ENCODE assay signal across 24 cellular contexts in the genomic region with DNA sequence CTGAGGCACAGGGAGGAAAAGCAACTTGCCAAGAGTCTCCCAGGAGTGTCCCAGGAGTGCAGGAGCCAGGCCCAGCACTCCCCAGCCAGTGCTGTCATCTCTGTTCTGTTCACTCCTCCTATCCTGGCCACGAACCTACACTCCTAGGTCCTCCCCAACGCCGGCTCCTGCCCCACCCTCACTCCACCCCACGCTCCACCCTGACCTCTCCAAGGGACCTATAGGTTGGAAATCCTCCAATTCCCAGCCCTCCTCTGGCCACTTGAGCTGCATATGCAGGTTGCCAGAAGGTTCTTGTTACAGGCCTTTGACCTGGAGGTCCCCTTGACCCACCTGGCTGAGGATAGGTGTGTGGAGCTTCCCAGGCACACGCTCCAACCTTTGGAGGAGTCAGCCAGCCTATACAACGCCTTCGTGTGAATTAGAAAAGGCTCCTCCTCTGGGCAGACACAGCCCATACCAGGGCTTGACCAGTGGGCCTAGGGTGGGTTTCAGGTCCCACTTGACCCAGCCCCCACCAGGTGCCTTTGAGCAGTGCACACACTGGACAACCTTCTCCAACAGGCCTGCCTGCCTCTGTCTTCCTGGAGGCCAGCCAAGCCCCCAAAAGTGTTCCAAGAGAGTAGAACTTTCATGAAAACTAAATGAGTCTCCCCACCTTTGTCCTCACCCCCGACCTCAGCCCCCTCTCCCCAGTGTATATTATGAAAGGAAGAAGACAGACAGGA.
DNase-seq lines count a peak whose midpoint lies in the region; ATAC-seq and TF ChIP-seq lines count a peak whose summit lies in the region.
"Had no signal": no experiment of that assay in that cellular context is flagged by ENCODE, and none has a peak within 500 bp of the region (broad histone marks: within the 10 kb centered on the region; RNA-seq: fewer than 3 reads in every experiment).

No MANE protein-coding gene starts in this region.

- in situ Hi-C loops in G401 (cut with HindIII; ENCODE audit: low sequenced_read_pairs), result no loop called here

- H3K9me3 Mint-ChIP-seq in dendritic cell treated with granulocyte-macrophage colony-stimulating factor and Interleukin-4, amounts not matched to agents 40 ng/mL and 50 ng/mL, for 4 days, result no peaks in the 10 kb centered on the region
- H3K9me3 Mint-ChIP-seq in nephron, result no peaks in the 10 kb centered on the region
- H3K9me3 Mint-ChIP-seq: activated naive CD4-positive, alpha-beta T cell treated with anti-CD3 and anti-CD28 coated beads, Interleukin-2, amount 10 ng/mL, durations not matched to agents 7 days and 5 days; activated T-helper 1 cell treated with anti-CD3 and anti-CD28 coated beads, Interleukin-12 subunit alpha, Interleukin-12 subunit beta, Interleukin-2, Interleukin-4 antibody, amounts not matched to agents 30 ng/mL and 10 ng/mL and 1 ng/mL, durations not matched to agents 14 hours and 24 hours and 36 hours; GM23338; HFFc6 had no signal

- no peaks in the 10 kb centered on the region for H3K9me3 ChIP-seq in BLaER1 treated with 17β-estradiol and CSF1 and Interleukin-3, amounts not matched to agents 10 nM and 100 nM (replicated peaks in 1 of 11)
- H3K9me3 ChIP-seq: colonic mucosa, prostate gland had no signal

- H3K27me3 Mint-ChIP-seq in dendritic cell treated with granulocyte-macrophage colony-stimulating factor and Interleukin-4, amounts not matched to agents 40 ng/mL and 50 ng/mL, for 4 days, result peaks cover 54% of the 10 kb centered on the region
- H3K27me3 Mint-ChIP-seq in nephron (ENCODE audit: low read depth), result peaks cover 49% of the 10 kb centered on the region

- H3K4me1 Mint-ChIP-seq in dendritic cell treated with granulocyte-macrophage colony-stimulating factor and Interleukin-4, amounts not matched to agents 40 ng/mL and 50 ng/mL, for 4 days (ENCODE audit: low read depth), result peaks cover 96% of the 10 kb centered on the region
- H3K4me1 Mint-ChIP-seq in nephron, result peaks cover 68% of the 10 kb centered on the region

- intact Hi-C loops in dendritic cell treated with granulocyte-macrophage colony-stimulating factor and Interleukin-4, amounts not matched to agents 40 ng/mL and 50 ng/mL, for 4 days (cut with micrococcal nuclease), result loop anchor here (5.0 to 10.0 kb wide), 6 partner anchors 60 to 800 kb away; a partner anchor contains a TSS

- no peak for TF ChIP-seq POLR2A in GM18505 (IDR thresholded peaks at IDR 0.05; ENCODE audit: borderline replicate concordance, extremely low read depth, insufficient read depth, insufficient read length)

- H3K4me2 ChIP-seq in BLaER1 treated with 17β-estradiol and CSF1 and Interleukin-3, amounts not matched to agents 10 nM and 100 nM, result peak overlapping the region; percentile 68 to 97 (median 93)
- H3K4me2 ChIP-seq: GM23338, PC-9 had no signal

- peaks cover 67 to 98% (median 92%) of the 10 kb centered on the region in 10 experiments for H3K4me1 ChIP-seq in BLaER1 treated with 17β-estradiol and CSF1 and Interleukin-3, amounts not matched to agents 10 nM and 100 nM
- H3K4me1 ChIP-seq: colonic mucosa, prostate gland had no signal

- DNase-seq in nucleus accumbens (lab: John Stamatoyannopoulos, UW) (no peak), G401 (ENCODE audit: low spot score) (no peak), NOMO-1 (lab: John Stamatoyannopoulos, UW; ENCODE audit: unreplicated experiment in 2 of 2) (no peak)
- DNase-seq: activated CD4-positive, alpha-beta T cell treated with anti-CD3 and anti-CD28 coated beads, Interleukin-2, amount 50 U/mL, for 48 hours; activated CD4-positive, CD25-positive, alpha-beta regulatory T cell; activated CD8-positive, alpha-beta memory T cell treated with anti-CD3 and anti-CD28 coated beads, Interleukin-2, amount 50 U/mL, for 4 hours; activated naive CD4-positive, alpha-beta T cell treated with anti-CD3 and anti-CD28 coated beads, Interleukin-2, amount 10 ng/mL, durations not matched to agents 7 days and 5 days; colonic mucosa; effector memory CD4-positive, alpha-beta T cell; HFFc6; NCI-H1930; stimulated activated CD4-positive, alpha-beta T cell treated with anti-CD3 and anti-CD28 coated beads, Interleukin-15, amount 100 ng/mL, for 24 hours; stimulated activated naive CD4-positive, alpha-beta T cell had no signal

- peak overlapping the region; percentile 40 to 84 (median 72); a peak in 21 of 22 replicates for H3K27ac ChIP-seq in BLaER1 treated with 17β-estradiol and CSF1 and Interleukin-3, amounts not matched to agents 10 nM and 100 nM
- H3K27ac ChIP-seq: colonic mucosa, HL-60, PC-9, prostate gland had no signal

- no peak for TF ChIP-seq RAD21 in Ishikawa (IDR thresholded peaks at IDR 0.05; ENCODE audit: low read depth)

- H3K36me3 Mint-ChIP-seq in dendritic cell treated with granulocyte-macrophage colony-stimulating factor and Interleukin-4, amounts not matched to agents 40 ng/mL and 50 ng/mL, for 4 days (ENCODE audit: low read depth), result no peaks in the 10 kb centered on the region
- no peaks in the 10 kb centered on the region for H3K36me3 Mint-ChIP-seq in nephron (ENCODE audit: low read depth)
- H3K36me3 Mint-ChIP-seq: activated naive CD4-positive, alpha-beta T cell treated with anti-CD3 and anti-CD28 coated beads, Interleukin-2, amount 10 ng/mL, durations not matched to agents 7 days and 5 days had no signal

- ATAC-seq in GM18505 (IDR thresholded peaks at IDR 0.05; ENCODE audit: unreplicated experiment), result no peak

- H3K36me3 ChIP-seq in BLaER1 treated with 17β-estradiol and CSF1 and Interleukin-3, amounts not matched to agents 10 nM and 100 nM, result no peaks in the 10 kb centered on the region
- H3K36me3 ChIP-seq: colonic mucosa, prostate gland had no signal

- no peak for TF ChIP-seq EP300 in Ishikawa (IDR thresholded peaks at IDR 0.05; ENCODE audit: borderline replicate concordance)

- H3K9ac ChIP-seq in BLaER1 treated with 17β-estradiol and CSF1 and Interleukin-3, amounts not matched to agents 10 nM and 100 nM, result peak overlapping the region in 10 of 11 experiments; percentile 31 to 76 (median 55); a peak in 16 of 22 replicates

- H3K27me3 ChIP-seq in BLaER1 treated with 17β-estradiol and CSF1 and Interleukin-3, amounts not matched to agents 10 nM and 100 nM, result peaks cover 18 to 52% (median 44%) of the 10 kb centered on the region in 11 experiments
- H3K27me3 ChIP-seq: colonic mucosa had no signal

- H3K4me3 ChIP-seq in BLaER1 treated with 17β-estradiol and CSF1 and Interleukin-3, amounts not matched to agents 10 nM and 100 nM, result peak overlapping the region in 5 of 10 experiments; percentile 31 to 43 (median 32); a peak in 7 of 20 replicates
- H3K4me3 ChIP-seq: colonic mucosa, GM23338, lung, PC-9, prostate gland had no signal

- TF ChIP-seq CTCF in nephron (IDR thresholded peaks at IDR 0.05; ENCODE audit: unreplicated experiment in 3 of 3), result no peak

- peak overlapping the region; percentile 86 for H3K27ac Mint-ChIP-seq in dendritic cell treated with granulocyte-macrophage colony-stimulating factor and Interleukin-4, amounts not matched to agents 40 ng/mL and 50 ng/mL, for 4 days
- H3K27ac Mint-ChIP-seq in nephron, result peak overlapping the region; percentile 45 to 83 (median 62)
- H3K27ac Mint-ChIP-seq: activated naive CD4-positive, alpha-beta T cell treated with anti-CD3 and anti-CD28 coated beads, Interleukin-2, amount 10 ng/mL, durations not matched to agents 7 days and 5 days; activated T-helper 1 cell treated with anti-CD3 and anti-CD28 coated beads, Interleukin-12 subunit alpha, Interleukin-12 subunit beta, Interleukin-2, Interleukin-4 antibody, amounts not matched to agents 30 ng/mL and 10 ng/mL and 1 ng/mL, durations not matched to agents 14 hours and 24 hours and 36 hours; GM23338; HFFc6 had no signal

- no peak overlapping the region for H3K4me3 Mint-ChIP-seq in dendritic cell treated with granulocyte-macrophage colony-stimulating factor and Interleukin-4, amounts not matched to agents 40 ng/mL and 50 ng/mL, for 4 days
- H3K4me3 Mint-ChIP-seq in nephron, result no peak overlapping the region
- H3K4me3 Mint-ChIP-seq: activated naive CD4-positive, alpha-beta T cell treated with anti-CD3 and anti-CD28 coated beads, Interleukin-2, amount 10 ng/mL, durations not matched to agents 7 days and 5 days; activated T-helper 1 cell treated with anti-CD3 and anti-CD28 coated beads, Interleukin-12 subunit alpha, Interleukin-12 subunit beta, Interleukin-2, Interleukin-4 antibody, amounts not matched to agents 30 ng/mL and 10 ng/mL and 1 ng/mL, durations not matched to agents 14 hours and 24 hours and 36 hours; GM23338; HFFc6 had no signal

- H4K20me1 ChIP-seq in BLaER1 treated with 17β-estradiol and CSF1 and Interleukin-3, amounts not matched to agents 10 nM and 100 nM, result peaks cover 0 to 12% (median 0%) of the 10 kb centered on the region in 11 experiments; a peak in 4 of 22 replicates

TF ChIP-seq in Ishikawa, 13 proteins besides CTCF, POLR2A, EP300 and RAD21 (continues in another document):
- TF ChIP-seq ZBTB7A (IDR thresholded peaks at IDR 0.05; ENCODE audit: low read depth), result peak; percentile 48; the same call in 1 of the 2 replicates
- TF ChIP-seq, protein P1, sequence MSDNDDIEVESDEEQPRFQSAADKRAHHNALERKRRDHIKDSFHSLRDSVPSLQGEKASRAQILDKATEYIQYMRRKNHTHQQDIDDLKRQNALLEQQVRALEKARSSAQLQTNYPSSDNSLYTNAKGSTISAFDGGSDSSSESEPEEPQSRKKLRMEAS (IDR thresholded peaks at IDR 0.05), result no peak
- TF ChIP-seq, protein P2, sequence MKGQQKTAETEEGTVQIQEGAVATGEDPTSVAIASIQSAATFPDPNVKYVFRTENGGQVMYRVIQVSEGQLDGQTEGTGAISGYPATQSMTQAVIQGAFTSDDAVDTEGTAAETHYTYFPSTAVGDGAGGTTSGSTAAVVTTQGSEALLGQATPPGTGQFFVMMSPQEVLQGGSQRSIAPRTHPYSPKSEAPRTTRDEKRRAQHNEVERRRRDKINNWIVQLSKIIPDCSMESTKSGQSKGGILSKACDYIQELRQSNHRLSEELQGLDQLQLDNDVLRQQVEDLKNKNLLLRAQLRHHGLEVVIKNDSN (IDR thresholded peaks at IDR 0.05), result no peak
- no peak for TF ChIP-seq TCF12 (IDR thresholded peaks at IDR 0.05; ENCODE audit: low read depth)
- no peak for TF ChIP-seq EGR1 (IDR thresholded peaks at IDR 0.05)
- no peak for TF ChIP-seq CEBPB (IDR thresholded peaks at IDR 0.05)
- TF ChIP-seq NFIC (IDR thresholded peaks at IDR 0.05), result peak; percentile 32; the same call in 1 of the 2 replicates
